Comparison of ENCODE assay signal across 9 cellular contexts in the genomic region with DNA sequence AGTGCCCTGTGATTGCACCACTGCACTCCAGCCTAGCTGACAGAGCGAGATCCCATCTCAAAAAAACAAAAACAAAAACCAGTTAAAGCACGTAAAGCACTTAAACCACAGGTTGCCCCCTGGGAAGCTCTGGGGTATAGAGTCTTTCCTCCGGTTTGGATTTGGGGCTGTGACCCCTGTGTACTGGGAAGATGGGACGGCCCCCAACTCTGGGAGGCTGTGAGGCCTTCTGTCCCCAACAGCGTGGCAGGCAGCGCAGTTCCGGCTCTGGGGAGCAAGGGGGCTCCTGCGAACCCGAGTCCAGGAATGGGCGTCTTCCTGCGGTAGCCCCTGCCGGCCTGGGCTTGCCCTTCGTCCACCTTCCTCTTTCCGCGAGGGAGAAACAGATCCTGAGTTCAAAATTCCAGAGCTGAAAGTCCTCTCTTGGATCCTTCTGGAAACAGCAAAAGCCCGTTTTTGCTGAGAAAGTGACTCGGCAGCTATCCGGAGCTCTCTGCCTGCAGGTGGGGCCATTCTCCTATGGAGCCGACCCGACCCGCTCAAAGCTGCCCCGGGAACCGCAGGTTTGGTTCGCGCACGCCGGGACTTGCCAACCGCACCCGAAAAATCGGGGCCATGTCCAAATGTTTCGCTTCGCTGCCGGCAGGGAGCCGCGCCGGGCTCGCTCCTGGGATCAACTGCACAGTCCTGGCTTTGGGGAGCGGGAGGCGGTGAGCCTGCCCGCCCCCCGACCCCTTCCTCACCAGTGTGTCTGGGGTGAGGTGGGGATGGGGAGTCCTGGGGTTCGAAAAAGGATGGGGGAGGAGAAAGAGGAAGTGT. TPM values are rescaled to one million over a fixed set of nuclear protein-coding genes. Genes with fewer than 3 reads are reported as not detected.
DNase-seq lines count a peak whose midpoint lies in the region; ATAC-seq and TF ChIP-seq lines count a peak whose summit lies in the region.
"Had no signal": no experiment of that assay in that cellular context is flagged by ENCODE, and none has a peak within 500 bp of the region (broad histone marks: within the 10 kb centered on the region; RNA-seq: fewer than 3 reads in every experiment).

No MANE protein-coding gene starts in this region.

- no peaks in the 10 kb centered on the region for H3K79me2 ChIP-seq in OCI-LY7 (ENCODE audit: insufficient read depth, low read depth, low read length)

- intact Hi-C loops in OCI-LY7 (cut with micrococcal nuclease; ENCODE audit: unreplicated experiment): loop anchor here (10.0 kb wide), 1 partner anchor 89 kb away; a partner anchor contains a TSS
- intact Hi-C loops in activated naive CD4-positive, alpha-beta T cell treated with anti-CD3 and anti-CD28 coated beads for 36 hours (cut with micrococcal nuclease): loop anchor here (1.0 to 10.0 kb wide), 6 partner anchors 45 to 285 kb away; a partner anchor contains a TSS
- intact Hi-C loops in ovary (cut with DNase I): no loop called here

- peaks cover 11% of the 10 kb centered on the region for H3K4me1 Mint-ChIP-seq in activated naive CD4-positive, alpha-beta T cell treated with anti-CD3 and anti-CD28 coated beads for 36 hours (ENCODE audit: low read depth)
- H3K4me1 Mint-ChIP-seq in glutamatergic neuron (ENCODE audit: low read depth, unreplicated experiment): peaks cover 2% of the 10 kb centered on the region

- H2AFZ ChIP-seq in OCI-LY7 (ENCODE audit: low read length): peak overlapping the region; percentile 96

- no peak overlapping the region for H3K27ac Mint-ChIP-seq in activated naive CD4-positive, alpha-beta T cell treated with anti-CD3 and anti-CD28 coated beads for 36 hours
- H3K27ac Mint-ChIP-seq in glutamatergic neuron (ENCODE audit: unreplicated experiment): no peak overlapping the region

- H3K27me3 ChIP-seq in ovary (no peaks in the 10 kb centered on the region), upper lobe of left lung (no peaks in the 10 kb centered on the region)

- WGBS in ovary, 3 donors: 7 to 9% (median 8%) methylated on average over 41 to 42 of the region's 42 CpGs
- WGBS in upper lobe of left lung, 2 donors: 10 to 11% methylated on average over 24 to 38 of the region's 42 CpGs

- CTCF ChIA-PET in OCI-LY7 (lab: Charles Lee; ENCODE audit: unreplicated experiment): no interaction called here
- CTCF ChIA-PET in activated naive CD4-positive, alpha-beta T cell treated with anti-CD3 and anti-CD28 coated beads for 36 hours (lab: Charles Lee): interaction anchor here (0.6 to 6.0 kb wide), 22 partner anchors 10 to 162 kb away, joined by 3 to 81 read pairs (median 4); a partner anchor contains a TSS

- BruUV-seq in OCI-LY7 (replicated peaks; lab: Mats Ljungman, UMichigan): no TSS peak

- peak; percentile 58 for TF ChIP-seq CTCF in GM12873 (IDR thresholded peaks at IDR 0.05; ENCODE audit: insufficient read depth, low read depth, low read length, missing control alignments)
- TF ChIP-seq CTCF in OCI-LY7 (conservative IDR thresholded peaks at IDR 0.05; ENCODE audit: low read length): peak; percentile 83
- no peak for TF ChIP-seq CTCF in glutamatergic neuron (IDR thresholded peaks at IDR 0.05; ENCODE audit: partially characterized antibody, unreplicated experiment)
- TF ChIP-seq CTCF in ovary (IDR thresholded peaks at IDR 0.05): peak in 2 of 3 donors; percentile 39 to 41
- peak in 5 of 6 experiments; percentile 18 to 54 (median 39) for TF ChIP-seq CTCF in upper lobe of left lung (IDR thresholded peaks at IDR 0.05)

- POLR2A ChIA-PET in OCI-LY7 (lab: Charles Lee): no interaction called here

- no peaks in the 10 kb centered on the region for H3K36me3 Mint-ChIP-seq in activated naive CD4-positive, alpha-beta T cell treated with anti-CD3 and anti-CD28 coated beads for 36 hours (ENCODE audit: low read depth)
- no peaks in the 10 kb centered on the region for H3K36me3 Mint-ChIP-seq in glutamatergic neuron (ENCODE audit: unreplicated experiment)

- peak overlapping the region; percentile 91 for H3K4me2 ChIP-seq in OCI-LY7 (ENCODE audit: low read length)

- peak overlapping the region; percentile 74 for H3K4me3 Mint-ChIP-seq in activated naive CD4-positive, alpha-beta T cell treated with anti-CD3 and anti-CD28 coated beads for 36 hours
- peak overlapping the region; percentile 55 for H3K4me3 Mint-ChIP-seq in glutamatergic neuron (ENCODE audit: unreplicated experiment)

- ATAC-seq in upper lobe of left lung (ENCODE audit: low FRiP score in 2 of 2) (peak; percentile 61 to 85), GM18502 (IDR thresholded peaks at IDR 0.05; ENCODE audit: poor library complexity, unreplicated experiment) (no peak)

- H3K9me2 ChIP-seq in OCI-LY7 (ENCODE audit: insufficient read depth, low read length): no peaks in the 10 kb centered on the region

- TF ChIP-seq POLR2A in ovary (IDR thresholded peaks at IDR 0.05) (no peak), upper lobe of left lung (IDR thresholded peaks at IDR 0.05) (no peak)

- H3K36me3 ChIP-seq in OCI-LY7 (ENCODE audit: insufficient read depth, low read length): no peaks in the 10 kb centered on the region
- no peaks in the 10 kb centered on the region for H3K36me3 ChIP-seq in ovary
- H3K36me3 ChIP-seq in upper lobe of left lung: no peaks in the 10 kb centered on the region

- peaks cover 18% of the 10 kb centered on the region for H3K27me3 Mint-ChIP-seq in activated naive CD4-positive, alpha-beta T cell treated with anti-CD3 and anti-CD28 coated beads for 36 hours (ENCODE audit: low read depth)
- H3K27me3 Mint-ChIP-seq in glutamatergic neuron (ENCODE audit: unreplicated experiment): peaks cover 10% of the 10 kb centered on the region

- peaks cover 2% of the 10 kb centered on the region for H3K9me3 Mint-ChIP-seq in activated naive CD4-positive, alpha-beta T cell treated with anti-CD3 and anti-CD28 coated beads for 36 hours
- H3K9me3 Mint-ChIP-seq in glutamatergic neuron (ENCODE audit: unreplicated experiment): peaks cover 2% of the 10 kb centered on the region

- no peak for TF ChIP-seq EP300 in ovary (IDR thresholded peaks at IDR 0.05)
- TF ChIP-seq EP300 in upper lobe of left lung (IDR thresholded peaks at IDR 0.05): no peak

- H3K27ac ChIP-seq in OCI-LY7 (ENCODE audit: low read depth, low read length, poor library complexity, severe bottlenecking) (no peak overlapping the region), ovary (peak overlapping the region in 1 of 2 donors; percentile 44), upper lobe of left lung (peak overlapping the region in 2 of 4 donors; percentile 47 to 70)

- peaks cover 16% of the 10 kb centered on the region for H3K4me1 ChIP-seq in OCI-LY7 (ENCODE audit: insufficient read depth, low read length, poor library complexity, severe bottlenecking)
- peaks cover 4% of the 10 kb centered on the region for H3K4me1 ChIP-seq in ovary (ENCODE audit: insufficient read depth)
- H3K4me1 ChIP-seq in upper lobe of left lung: peaks cover 17 to 37% (median 19%) of the 10 kb centered on the region in 4 donors

- DNase-seq in OCI-LY7 (ENCODE audit: low spot score) (peak; percentile 67), glutamatergic neuron (peak; percentile 50), ovary (peak; percentile 53 to 72 (median 64)), upper lobe of left lung (peak; percentile 72 to 87), NCI-H1436 treated with DMSO at 0.1 percent for 48 hours (lab: John Stamatoyannopoulos, UW) (no peak)
- DNase-seq in activated naive CD4-positive, alpha-beta T cell treated with anti-CD3 and anti-CD28 coated beads for 36 hours: peak; percentile 81

- H3K4me3 ChIP-seq in OCI-LY7 (ENCODE audit: low read depth, low read length, poor library complexity, severe bottlenecking) (peak overlapping the region; percentile 63), ovary (peak overlapping the region; percentile 45), upper lobe of left lung (peak overlapping the region in 3 of 4 donors; percentile 35 to 52 (median 49))

- no peaks in the 10 kb centered on the region for H4K20me1 ChIP-seq in OCI-LY7 (ENCODE audit: insufficient read depth, low read length)

- H3K9me3 ChIP-seq in OCI-LY7 (ENCODE audit: low read length) (0 out of 2 replicates have a peak, but pooled peaks cover 3% of the 10 kb centered on the region), ovary (no peaks in the 10 kb centered on the region), upper lobe of left lung (no peaks in the 10 kb centered on the region)

RNA-seq across cellular contexts. Expression of a gene that starts 36.3 kb away (rescaled TPM):
- 47.5 and 50.0 TPM in 2 replicates for total RNA-seq in OCI-LY7 (2014; rRNA removed; shearing (Covaris generic))
- total RNA-seq in OCI-LY7 (2022): 89.1 and 103 TPM in 2 replicates
- 10 to 100 TPM; 65.1 to 67.0 TPM for total RNA-seq in activated naive CD4-positive, alpha-beta T cell treated with anti-CD3 and anti-CD28 coated beads for 36 hours
- total RNA-seq in glutamatergic neuron (ENCODE audit: unreplicated experiment): 8.6 TPM
- 10 to 100 TPM in 3 of 7 donors, 1 to 10 TPM in 4; 4.5 to 10.4 (median 8.6) TPM for total RNA-seq in ovary
- polyA plus RNA-seq in ovary: 10 to 100 TPM in 1 of 2 donors, 1 to 10 TPM in 1; 8.6 to 13.3 TPM
- total RNA-seq in upper lobe of left lung: 10 to 100 TPM in 3 of 6 donors, 1 to 10 TPM in 3; 6.0 to 19.9 (median 8.7) TPM

RNA-seq across cellular contexts. Expression of a gene that starts 43.8 kb away (rescaled TPM):
- 66.9 and 89.9 TPM in 2 replicates for total RNA-seq in OCI-LY7 (2014; rRNA removed; shearing (Covaris generic))
- total RNA-seq in OCI-LY7 (2022) (111 and 118 TPM in 2 replicates), glutamatergic neuron (ENCODE audit: unreplicated experiment) (234 TPM), ovary (100 to 1,000 TPM in 6 of 7 donors, 10 to 100 TPM in 1; 99.0 to 178 (median 128) TPM), upper lobe of left lung (100 to 1,000 TPM; 152 to 327 (median 235) TPM)
- 10 to 100 TPM; 68.5 to 73.5 TPM for total RNA-seq in activated naive CD4-positive, alpha-beta T cell treated with anti-CD3 and anti-CD28 coated beads for 36 hours
- 10 to 100 TPM; 20.0 to 67.4 TPM for polyA plus RNA-seq in ovary

RNA-seq across cellular contexts. Expression of a gene that starts 55.5 kb away (rescaled TPM):
- not detected in 2 replicates for total RNA-seq in OCI-LY7 (2014; rRNA removed; shearing (Covaris generic))
- total RNA-seq in OCI-LY7 (2022) (not detected in 2 replicates), glutamatergic neuron (ENCODE audit: unreplicated experiment) (not detected), ovary (not detected), upper lobe of left lung (not detected)
- not detected for total RNA-seq in activated naive CD4-positive, alpha-beta T cell treated with anti-CD3 and anti-CD28 coated beads for 36 hours
- under 1 TPM in 1 of 2 donors, not detected in 1; 0.07 TPM for polyA plus RNA-seq in ovary
- total RNA-seq: glomerular endothelial cell had no signal

Comparison
In these comparisons a context has a peak if more than half of its experiments do, and no peak if none do; other contexts are left out.
1. intact Hi-C loops: an anchor here in OCI-LY7 (10.0 kb wide) and activated naive CD4-positive, alpha-beta T cell treated with anti-CD3 and anti-CD28 coated beads for 36 hours (1.0 to 10.0 kb wide); none called in ovary.